ENCODE assay signal across 9 cellular contexts in the genomic region with DNA sequence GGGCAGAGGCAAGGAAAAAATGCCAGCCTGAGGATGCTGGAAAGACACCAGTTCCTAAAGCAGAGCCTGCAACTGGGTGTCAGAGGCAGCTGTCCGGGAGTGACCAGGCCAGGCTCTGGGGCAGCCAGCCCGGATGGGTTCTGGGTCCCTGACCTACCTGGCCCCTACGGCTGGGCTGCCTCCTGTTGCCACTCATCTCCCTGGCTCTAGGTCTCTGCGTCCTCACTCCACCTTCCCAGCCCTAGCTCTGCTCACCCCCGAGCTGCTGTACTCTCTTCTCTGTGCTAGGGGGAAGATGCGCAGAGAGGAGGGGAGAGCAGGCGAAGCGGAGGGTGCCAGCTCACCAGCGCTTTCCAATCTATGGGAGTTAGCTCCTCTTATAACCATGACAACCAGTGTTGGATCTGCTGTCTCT. TPM values are rescaled to one million over a fixed set of nuclear protein-coding genes. Genes with fewer than 3 reads are reported as not detected.
A peak's percentile ranks its signal among the peaks of the same experiment; 100 is the strongest.
DNase-seq lines count a peak whose midpoint lies in the region; ATAC-seq and TF ChIP-seq lines count a peak whose summit lies in the region.
"Had no signal": no experiment of that assay in that cellular context is flagged by ENCODE, and none has a peak within 500 bp of the region (broad histone marks: within the 10 kb centered on the region; RNA-seq: fewer than 3 reads in every experiment).

No MANE protein-coding gene starts in this region.

- H3K36me3 Mint-ChIP-seq in CD4-positive, alpha-beta T cell (ENCODE audit: low read depth), result peaks cover 93% of the 10 kb centered on the region
- peaks cover 56% of the 10 kb centered on the region for H3K36me3 Mint-ChIP-seq in endothelial cell (ENCODE audit: low read depth, unreplicated experiment)

- H3K9ac ChIP-seq in trophoblast cell (ENCODE audit: low read length), result no peak overlapping the region
- H3K9ac ChIP-seq in mesendoderm (ENCODE audit: low read length), result no peak overlapping the region

- CTCF ChIA-PET in CD4-positive, alpha-beta T cell (lab: Charles Lee), result no interaction called here

- H3K27ac ChIP-seq in CD4-positive, alpha-beta T cell (ENCODE audit: low read depth, low read length), result peak overlapping the region; percentile 82
- H3K27ac ChIP-seq in RWPE2 (ENCODE audit: poor library complexity, severe bottlenecking), result peak overlapping the region; percentile 49
- H3K27ac ChIP-seq in trophoblast cell (ENCODE audit: low read depth, low read length), result no peak overlapping the region
- no peak overlapping the region for H3K27ac ChIP-seq in mesendoderm (ENCODE audit: low read depth, low read length)

- H3K4me1 Mint-ChIP-seq in CD4-positive, alpha-beta T cell (ENCODE audit: low read depth), result peaks cover 76% of the 10 kb centered on the region
- H3K4me1 Mint-ChIP-seq in endothelial cell (ENCODE audit: unreplicated experiment), result peaks cover 86% of the 10 kb centered on the region

- H3K27me3 ChIP-seq in CD4-positive, alpha-beta T cell (ENCODE audit: control insufficient read depth, insufficient read depth, low read length), result no peaks in the 10 kb centered on the region
- H3K27me3 ChIP-seq in RWPE2 (ENCODE audit: insufficient read depth, poor library complexity, severe bottlenecking), result no peaks in the 10 kb centered on the region
- no peaks in the 10 kb centered on the region for H3K27me3 ChIP-seq in trophoblast cell (ENCODE audit: insufficient read depth, low read length)
- no peaks in the 10 kb centered on the region for H3K27me3 ChIP-seq in mesendoderm (ENCODE audit: insufficient read depth, low read length, poor library complexity)

- H4K8ac ChIP-seq in trophoblast cell (ENCODE audit: low read depth, low read length) (no peak overlapping the region), mesendoderm (ENCODE audit: low read depth, low read length) (no peak overlapping the region)

- no peak overlapping the region for H3K14ac ChIP-seq in trophoblast cell (ENCODE audit: low read length)

- H3K23ac ChIP-seq in trophoblast cell (ENCODE audit: low read length) (no peak overlapping the region), mesendoderm (ENCODE audit: low read length) (no peak overlapping the region)

- no peak for TF ChIP-seq CTCF in CD4-positive, alpha-beta T cell (IDR thresholded peaks at IDR 0.05)
- TF ChIP-seq CTCF in RWPE2 (IDR thresholded peaks at IDR 0.05; ENCODE audit: poor library complexity, severe bottlenecking), result no peak
- no peak for TF ChIP-seq CTCF in endothelial cell (IDR thresholded peaks at IDR 0.05; ENCODE audit: unreplicated experiment)

- H3K79me1 ChIP-seq in trophoblast cell (ENCODE audit: low read length), result no peaks in the 10 kb centered on the region
- H3K79me1 ChIP-seq in mesendoderm (ENCODE audit: low read length), result peaks cover 33% of the 10 kb centered on the region

- POLR2A ChIA-PET in CD4-positive, alpha-beta T cell (lab: Charles Lee), result interaction anchor here (0.8 to 5.0 kb wide), 3 partner anchors 7 to 31 kb away, joined by 5 to 96 read pairs (median 6); a partner anchor contains a TSS

- H4K91ac ChIP-seq in trophoblast cell (ENCODE audit: low read depth, low read length), result no peak overlapping the region

- no peak for ATAC-seq in CD4-positive, alpha-beta T cell (ENCODE audit: poor library complexity)
- ATAC-seq in RWPE2 (ENCODE audit: low read depth) (no peak), HG03571 (IDR thresholded peaks at IDR 0.05; ENCODE audit: unreplicated experiment) (no peak)

- H3K4me3 ChIP-seq in RWPE2 (ENCODE audit: severe bottlenecking) (no peak overlapping the region), trophoblast cell (ENCODE audit: low read depth, low read length) (no peak overlapping the region), mesendoderm (ENCODE audit: low read length) (no peak overlapping the region)

- no peak overlapping the region for H2BK15ac ChIP-seq in mesendoderm (replicated peaks; ENCODE audit: low read depth)

- H3K4me1 ChIP-seq in RWPE2 (ENCODE audit: insufficient read depth, poor library complexity, severe bottlenecking) (peaks cover 13% of the 10 kb centered on the region), trophoblast cell (ENCODE audit: control insufficient read depth in 1 of 2, insufficient read depth in 2 of 2, low read length in 2 of 2) (peaks cover 0 to 4% of the 10 kb centered on the region in 2 experiments), mesendoderm (ENCODE audit: control insufficient read depth, low read depth, low read length) (peaks cover 4% of the 10 kb centered on the region)

- no peak overlapping the region for H3K56ac ChIP-seq in mesendoderm (ENCODE audit: low read length)

- DNase-seq in CD4-positive, alpha-beta T cell, result no peak
- DNase-seq in RWPE2 (ENCODE audit: low spot score) (no peak), endothelial cell (ENCODE audit: low spot score) (no peak), trophoblast cell (no peak), mesendoderm (no peak), HuH-7.5 (ENCODE audit: low spot score) (no peak), DMS153 (lab: John Stamatoyannopoulos, UW) (no peak)
- DNase-seq: stimulated activated CD4-positive, alpha-beta T cell treated with anti-CD3 and anti-CD28 coated beads, Interleukin-1b, Interleukin-23, amount 100 ng/mL, for 48 hours had no signal

- no peak overlapping the region for H2BK12ac ChIP-seq in trophoblast cell (ENCODE audit: low read length)

- H3K36me3 ChIP-seq in RWPE2 (ENCODE audit: low read depth) (peaks cover 96% of the 10 kb centered on the region), trophoblast cell (ENCODE audit: control insufficient read depth in 1 of 2, insufficient read depth in 2 of 2, low read length in 2 of 2) (peaks cover 53% of the 10 kb centered on the region in 2 experiments), mesendoderm (ENCODE audit: control insufficient read depth, insufficient read depth, low read length) (peaks cover 10% of the 10 kb centered on the region)

- H2BK5ac ChIP-seq in trophoblast cell (ENCODE audit: low read depth, low read length, poor library complexity) (no peak overlapping the region), mesendoderm (ENCODE audit: low read length) (no peak overlapping the region)

- intact Hi-C loops in CD4-positive, alpha-beta T cell (cut with DNase I, micrococcal nuclease), result no loop called here

- H3K4ac ChIP-seq in trophoblast cell (ENCODE audit: low read depth, low read length) (no peak overlapping the region), mesendoderm (ENCODE audit: low read depth, low read length) (no peak overlapping the region)

- no peak overlapping the region for H4K12ac ChIP-seq in trophoblast cell (ENCODE audit: low read depth, low read length)

- no peak overlapping the region for H2AK5ac ChIP-seq in trophoblast cell (ENCODE audit: low read length)
- H2AK5ac ChIP-seq in mesendoderm (ENCODE audit: low read length), result no peak overlapping the region

- peak overlapping the region; percentile 86 for H3K27ac Mint-ChIP-seq in CD4-positive, alpha-beta T cell
- peak overlapping the region; percentile 99 for H3K27ac Mint-ChIP-seq in endothelial cell (ENCODE audit: unreplicated experiment)

- no peaks in the 10 kb centered on the region for H3K9me3 Mint-ChIP-seq in CD4-positive, alpha-beta T cell
- H3K9me3 Mint-ChIP-seq in endothelial cell (ENCODE audit: unreplicated experiment), result no peaks in the 10 kb centered on the region

- no peak overlapping the region for H2BK120ac ChIP-seq in trophoblast cell (ENCODE audit: insufficient read depth, low read length, poor library complexity)
- no peak overlapping the region for H2BK120ac ChIP-seq in mesendoderm (ENCODE audit: low read depth, low read length)

- H4K5ac ChIP-seq in mesendoderm (ENCODE audit: low read length), result no peak overlapping the region

- H3K79me2 ChIP-seq in trophoblast cell (ENCODE audit: control insufficient read depth, insufficient read depth, low read length, poor library complexity), result peaks cover 7% of the 10 kb centered on the region
- H3K79me2 ChIP-seq in mesendoderm (ENCODE audit: control insufficient read depth, insufficient read depth, low read length), result peaks cover 39% of the 10 kb centered on the region

- no peak overlapping the region for H3K4me2 ChIP-seq in trophoblast cell (ENCODE audit: low read length)
- no peak overlapping the region for H3K4me2 ChIP-seq in mesendoderm (ENCODE audit: low read length)

- H2AFZ ChIP-seq in trophoblast cell (ENCODE audit: insufficient read depth, low read length, poor library complexity), result no peak overlapping the region

- H3K9me3 ChIP-seq in CD4-positive, alpha-beta T cell (ENCODE audit: control insufficient read depth, low read length), result no peaks in the 10 kb centered on the region
- H3K9me3 ChIP-seq in RWPE2 (ENCODE audit: severe bottlenecking) (no peaks in the 10 kb centered on the region), trophoblast cell (ENCODE audit: insufficient read depth, low read depth, low read length) (no peaks in the 10 kb centered on the region)

- peak overlapping the region; percentile 37 for H3K18ac ChIP-seq in trophoblast cell (ENCODE audit: low read length)
- no peak overlapping the region for H3K18ac ChIP-seq in mesendoderm (ENCODE audit: low read length)

- WGBS in trophoblast cell (ENCODE audit: extremely low coverage, insufficient coverage, insufficient read length), result no CpG with 5 or more reads among the region's 9 CpGs
- no CpG with 5 or more reads among the region's 9 CpGs for WGBS in mesendoderm (ENCODE audit: extremely low coverage, insufficient coverage, low lambda C conversion rate)

- no peaks in the 10 kb centered on the region for H3K27me3 Mint-ChIP-seq in CD4-positive, alpha-beta T cell
- peaks cover 20% of the 10 kb centered on the region for H3K27me3 Mint-ChIP-seq in endothelial cell (ENCODE audit: unreplicated experiment)

- H3K4me3 Mint-ChIP-seq in CD4-positive, alpha-beta T cell, result peak overlapping the region; percentile 83
- H3K4me3 Mint-ChIP-seq in endothelial cell (ENCODE audit: unreplicated experiment), result peak overlapping the region; percentile 85

RNA-seq across cellular contexts. Expression of a gene that starts 9.0 kb away (rescaled TPM):
- total RNA-seq in CD4-positive, alpha-beta T cell, result 10 to 100 TPM; 54.8 to 62.4 TPM
- total RNA-seq in endothelial cell (ENCODE audit: unreplicated experiment), result 244 TPM
- 42.1 and 46.5 TPM in 2 replicates for polyA plus RNA-seq in trophoblast cell (2013)
- 28.6 TPM for polyA plus RNA-seq in mesendoderm (2013, experiment 1 of 2)
- 27.5 TPM for polyA plus RNA-seq in mesendoderm (2013, experiment 2 of 2)

RNA-seq across cellular contexts. Expression of a gene that starts 27.9 kb away (rescaled TPM):
- not detected for total RNA-seq in CD4-positive, alpha-beta T cell
- not detected for total RNA-seq in endothelial cell (ENCODE audit: unreplicated experiment)
- polyA plus RNA-seq in trophoblast cell (2013), result not detected in 2 replicates
- polyA plus RNA-seq in mesendoderm (2013, experiment 1 of 2), result not detected
- polyA plus RNA-seq in mesendoderm (2013, experiment 2 of 2), result not detected

RNA-seq across cellular contexts. Expression of a gene that starts 35.2 kb away (rescaled TPM):
- total RNA-seq in CD4-positive, alpha-beta T cell, result 10 to 100 TPM; 56.6 to 60.8 TPM
- total RNA-seq in endothelial cell (ENCODE audit: unreplicated experiment), result 42.6 TPM
- polyA plus RNA-seq in trophoblast cell (2013), result 38.9 and 40.5 TPM in 2 replicates
- 21.5 TPM for polyA plus RNA-seq in mesendoderm (2013, experiment 1 of 2)
- 21.5 TPM for polyA plus RNA-seq in mesendoderm (2013, experiment 2 of 2)

RNA-seq across cellular contexts. Expression of a gene that starts 51.4 kb away (rescaled TPM):
- total RNA-seq in CD4-positive, alpha-beta T cell, result 100 to 1,000 TPM; 223 to 225 TPM
- total RNA-seq in endothelial cell (ENCODE audit: unreplicated experiment), result 340 TPM
- polyA plus RNA-seq in trophoblast cell (2013), result 723 and 747 TPM in 2 replicates
- 289 TPM for polyA plus RNA-seq in mesendoderm (2013, experiment 1 of 2)
- polyA plus RNA-seq in mesendoderm (2013, experiment 2 of 2), result 291 TPM

RNA-seq across cellular contexts. Expression of a gene that starts 58.2 kb away (rescaled TPM):
- 10 to 100 TPM; 66.2 to 67.0 TPM for total RNA-seq in CD4-positive, alpha-beta T cell
- total RNA-seq in endothelial cell (ENCODE audit: unreplicated experiment), result 69.2 TPM
- 47.7 and 49.1 TPM in 2 replicates for polyA plus RNA-seq in trophoblast cell (2013)
- 10.1 TPM for polyA plus RNA-seq in mesendoderm (2013, experiment 1 of 2)
- polyA plus RNA-seq in mesendoderm (2013, experiment 2 of 2), result 9.6 TPM

Comparison
In these comparisons a context has a peak if more than half of its experiments do, and no peak if none do; other contexts are left out.
1. H3K27ac ChIP-seq: peak in CD4-positive, alpha-beta T cell (single experiment) and RWPE2 (single experiment); none in trophoblast cell (single experiment) and mesendoderm (single experiment).